Comparison of ENCODE assay signal across 22 cellular contexts in genomic region chr1:81554108-81554507, GRCh38.
DNase-seq lines count a peak whose midpoint lies in the region; ATAC-seq and TF ChIP-seq lines count a peak whose summit lies in the region.
"Had no signal": no experiment of that assay in that cellular context is flagged by ENCODE, and none has a peak within 500 bp of the region (broad histone marks: within the 10 kb centered on the region; RNA-seq: fewer than 3 reads in every experiment).

No MANE protein-coding gene starts in this region.

- peaks cover 34% of the 10 kb centered on the region for H3K4me1 Mint-ChIP-seq in mesothelial cell of epicardium
- no peaks in the 10 kb centered on the region for H3K4me1 Mint-ChIP-seq in activated naive CD8-positive, alpha-beta T cell treated with anti-CD3 and anti-CD28 coated beads, Interleukin-2, amount 50 U/mL, for 24 hours

- H3K4me3 Mint-ChIP-seq in mesothelial cell of epicardium = no peak overlapping the region
- H3K4me3 Mint-ChIP-seq in activated naive CD8-positive, alpha-beta T cell treated with anti-CD3 and anti-CD28 coated beads, Interleukin-2, amount 50 U/mL, for 24 hours = no peak overlapping the region
- H3K4me3 Mint-ChIP-seq: activated CD8-positive, alpha-beta T cell treated with anti-CD3 and anti-CD28 coated beads for 36 hours; stimulated activated naive CD8-positive, alpha-beta T cell treated with anti-CD3 and anti-CD28 coated beads, Interleukin-15, Interleukin-2, amounts not matched to agents 100 ng/mL and 50 ng/mL, for 24 hours had no signal

- H3K27me3 Mint-ChIP-seq in mesothelial cell of epicardium (ENCODE audit: low read depth) = no peaks in the 10 kb centered on the region
- no peaks in the 10 kb centered on the region for H3K27me3 Mint-ChIP-seq in activated naive CD8-positive, alpha-beta T cell treated with anti-CD3 and anti-CD28 coated beads, Interleukin-2, amount 50 U/mL, for 24 hours
- H3K27me3 Mint-ChIP-seq: activated CD8-positive, alpha-beta T cell treated with anti-CD3 and anti-CD28 coated beads for 36 hours; stimulated activated naive CD8-positive, alpha-beta T cell treated with anti-CD3 and anti-CD28 coated beads, Interleukin-15, Interleukin-2, amounts not matched to agents 100 ng/mL and 50 ng/mL, for 24 hours had no signal

- H3K9me3 Mint-ChIP-seq in mesothelial cell of epicardium = no peaks in the 10 kb centered on the region
- no peaks in the 10 kb centered on the region for H3K9me3 Mint-ChIP-seq in activated naive CD8-positive, alpha-beta T cell treated with anti-CD3 and anti-CD28 coated beads, Interleukin-2, amount 50 U/mL, for 24 hours
- H3K9me3 Mint-ChIP-seq: activated CD8-positive, alpha-beta T cell treated with anti-CD3 and anti-CD28 coated beads for 36 hours; stimulated activated naive CD8-positive, alpha-beta T cell treated with anti-CD3 and anti-CD28 coated beads, Interleukin-15, Interleukin-2, amounts not matched to agents 100 ng/mL and 50 ng/mL, for 24 hours had no signal

- no peak for TF ChIP-seq CTCF in mesothelial cell of epicardium (IDR thresholded peaks at IDR 0.05; ENCODE audit: unreplicated experiment)

- peak; percentile 5 to 83 (median 45) for DNase-seq in NCI-H1417 (lab: John Stamatoyannopoulos, UW)
- DNase-seq in NCI-H1417 treated with DMSO at 0.1 percent for 48 hours (lab: John Stamatoyannopoulos, UW) = no peak
- peak; percentile 83 for DNase-seq in NCI-H1105 treated with DMSO at 0.1 percent for 48 hours (lab: John Stamatoyannopoulos, UW)
- peak; percentile 86 for DNase-seq in NCI-H748 treated with DMSO at 0.1 percent for 48 hours (lab: John Stamatoyannopoulos, UW)
- DNase-seq in mesothelial cell of epicardium (ENCODE audit: low spot score in 2 of 2, unreplicated experiment in 2 of 2) = no peak
- DNase-seq in activated naive CD8-positive, alpha-beta T cell treated with anti-CD3 and anti-CD28 coated beads, Interleukin-2, amount 50 U/mL, for 24 hours = no peak
- DNase-seq: activated CD4-positive, alpha-beta T cell treated with anti-CD3 and anti-CD28 coated beads for 1 hour; activated CD8-positive, alpha-beta T cell treated with anti-CD3 and anti-CD28 coated beads for 36 hours; activated effector memory CD4-positive, alpha-beta T cell treated with Interleukin-2 at 50 U/mL for 16 hours; activated T-cell treated with anti-CD3 and anti-CD28 coated beads for 4 hours; GOT3; heart left ventricle; Karpas-422; NCI-H2171; posterior cingulate gyrus; sigmoid colon; stimulated activated CD4-positive, alpha-beta T cell treated with anti-CD3 and anti-CD28 coated beads, Interleukin-15, amount 100 ng/mL, for 24 hours; T-helper 1 cell had no signal

- H3K27ac Mint-ChIP-seq in mesothelial cell of epicardium = no peak overlapping the region
- no peak overlapping the region for H3K27ac Mint-ChIP-seq in activated naive CD8-positive, alpha-beta T cell treated with anti-CD3 and anti-CD28 coated beads, Interleukin-2, amount 50 U/mL, for 24 hours
- H3K27ac Mint-ChIP-seq: activated CD8-positive, alpha-beta T cell treated with anti-CD3 and anti-CD28 coated beads for 36 hours; stimulated activated naive CD8-positive, alpha-beta T cell treated with anti-CD3 and anti-CD28 coated beads, Interleukin-15, Interleukin-2, amounts not matched to agents 100 ng/mL and 50 ng/mL, for 24 hours had no signal

- ATAC-seq in esophagus mucosa = peak; percentile 40
- ATAC-seq in activated naive CD8-positive, alpha-beta T cell treated with anti-CD3 and anti-CD28 coated beads, Interleukin-2, amount 50 U/mL, for 24 hours = no peak
- no peak for ATAC-seq in GM21526 (IDR thresholded peaks at IDR 0.05; ENCODE audit: low FRiP score, unreplicated experiment)
- ATAC-seq: activated CD8-positive, alpha-beta T cell treated with anti-CD3 and anti-CD28 coated beads for 36 hours; heart left ventricle; Panc1 had no signal

- no peaks in the 10 kb centered on the region for H3K36me3 Mint-ChIP-seq in mesothelial cell of epicardium
- no peaks in the 10 kb centered on the region for H3K36me3 Mint-ChIP-seq in activated naive CD8-positive, alpha-beta T cell treated with anti-CD3 and anti-CD28 coated beads, Interleukin-2, amount 50 U/mL, for 24 hours (ENCODE audit: low read depth)

Comparison
In these comparisons a context has a peak if more than half of its experiments do, and no peak if none do; other contexts are left out.
1. DNase-seq: peak in NCI-H1417 (3 of 3), NCI-H1105 treated with DMSO at 0.1 percent for 48 hours (single experiment) and NCI-H748 treated with DMSO at 0.1 percent for 48 hours (single experiment); none in NCI-H1417 treated with DMSO at 0.1 percent for 48 hours (single experiment), mesothelial cell of epicardium (0 of 2) and activated naive CD8-positive, alpha-beta T cell treated with anti-CD3 and anti-CD28 coated beads, Interleukin-2, amount 50 U/mL, for 24 hours (single experiment).